ENCODE assay signal across 13 cellular contexts in the genomic region with DNA sequence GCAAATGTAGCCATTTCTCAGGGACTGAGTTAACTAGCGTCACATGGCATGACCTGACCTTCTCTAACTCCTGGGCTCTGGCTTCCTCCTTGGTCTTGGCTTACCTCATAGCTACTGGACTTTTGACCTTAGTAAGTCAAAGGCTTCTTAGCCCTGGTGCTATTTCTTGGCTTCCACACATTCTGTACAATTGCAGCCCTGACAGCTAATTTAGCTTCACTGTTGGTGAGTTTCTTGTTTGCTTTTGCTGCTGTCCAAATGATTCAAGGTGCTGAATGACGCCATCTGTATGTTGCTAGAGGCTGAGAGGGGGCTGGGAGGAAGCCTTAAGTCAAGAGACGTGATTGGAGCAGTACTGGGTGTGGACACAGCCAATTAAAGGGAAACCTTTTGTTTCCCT.
DNase-seq lines count a peak whose midpoint lies in the region; ATAC-seq, FAIRE-seq and TF ChIP-seq lines count a peak whose summit lies in the region.
"Had no signal": no experiment of that assay in that cellular context is flagged by ENCODE, and none has a peak within 500 bp of the region (broad histone marks: within the 10 kb centered on the region; RNA-seq: fewer than 3 reads in every experiment).

No MANE protein-coding gene starts in this region.

- no peaks in the 10 kb centered on the region for H3K9me3 Mint-ChIP-seq in nephron progenitor cell
- H3K9me3 Mint-ChIP-seq: nephron had no signal

- H3K27me3 Mint-ChIP-seq in nephron progenitor cell (ENCODE audit: low read depth, poor library complexity): no peaks in the 10 kb centered on the region

- no peaks in the 10 kb centered on the region for H3K36me3 ChIP-seq in HEK293 (ENCODE audit: control insufficient read depth in 2 of 2, insufficient read depth in 1 of 2, low read length in 2 of 2)
- H3K36me3 ChIP-seq: stomach had no signal

- H3K4me3 Mint-ChIP-seq in nephron progenitor cell: no peak overlapping the region
- H3K4me3 Mint-ChIP-seq: nephron had no signal

- no peak for TF ChIP-seq POLR2A in GM12891 (IDR thresholded peaks at IDR 0.05; ENCODE audit: low read depth, low read length)

- no peaks in the 10 kb centered on the region for H3K36me3 Mint-ChIP-seq in nephron progenitor cell (ENCODE audit: low read depth)

- peak overlapping the region; percentile 10 for H3K27ac Mint-ChIP-seq in nephron progenitor cell

- POLR2A ChIA-PET in HEK293 (lab: Yijun Ruan, JAX): interaction anchor here (0.6 kb wide), 1 partner anchor 198 kb away, joined by 3 read pairs; no protein-coding TSS in a partner anchor

- TF ChIP-seq CTCF in HEK293 (tag by site-specific recombination; IDR thresholded peaks at IDR 0.05) (no peak), choroid plexus epithelial cell (conservative IDR thresholded peaks at IDR 0.05; ENCODE audit: low read depth, low read length) (no peak), nephron progenitor cell (IDR thresholded peaks at IDR 0.05) (no peak)

- DNase-seq in NCI-H2196 treated with DMSO at 0.1 percent for 48 hours (lab: John Stamatoyannopoulos, UW; ENCODE audit: unreplicated experiment) (peak; percentile 50), choroid plexus epithelial cell (ENCODE audit: low read depth) (peak; percentile 74), nephron progenitor cell (peak; percentile 18), GM12891 (ENCODE audit: insufficient read length, low spot score) (no peak), T-helper 2 cell (no peak)
- DNase-seq in effector CD8-positive, alpha-beta T cell (lab: John Stamatoyannopoulos, UW): no peak
- DNase-seq: hippocampal formation; stimulated activated CD4-positive, alpha-beta T cell treated with anti-CD3 and anti-CD28 coated beads, Interleukin-1b, Interleukin-23, amount 100 ng/mL, for 48 hours; stomach had no signal

- CTCF ChIA-PET in HEK293 (lab: Yijun Ruan, JAX): no interaction called here

- no peak overlapping the region for H3K27ac ChIP-seq in HEK293 (ENCODE audit: extremely low read depth, low read depth, low read length)
- H3K27ac ChIP-seq: KMS-11, stomach had no signal

- peaks cover 13% of the 10 kb centered on the region for H3K4me1 ChIP-seq in HEK293 (ENCODE audit: control insufficient read depth, insufficient read depth, low read length)

- no peak for ATAC-seq in HG03457 (IDR thresholded peaks at IDR 0.05; ENCODE audit: unreplicated experiment)

- no peak for FAIRE-seq in GM12891 (lab: Jason Lieb, UNC)

- H3K4me3 ChIP-seq in HEK293 (ENCODE audit: low read depth, low read length) (no peak overlapping the region), choroid plexus epithelial cell (ENCODE audit: low read depth, low read length) (no peak overlapping the region)
- H3K4me3 ChIP-seq: stomach had no signal

- H3K4me1 Mint-ChIP-seq in nephron progenitor cell: peaks cover 30% of the 10 kb centered on the region

- no peaks in the 10 kb centered on the region for H3K9me3 ChIP-seq in HEK293 (ENCODE audit: control insufficient read depth, insufficient read depth, low read depth, low read length)
- H3K9me3 ChIP-seq: stomach had no signal

TF ChIP-seq in HEK293, 187 proteins besides CTCF, POLR2A, EP300 and RAD21 (continues in another document):
- TF ChIP-seq, protein P1, sequence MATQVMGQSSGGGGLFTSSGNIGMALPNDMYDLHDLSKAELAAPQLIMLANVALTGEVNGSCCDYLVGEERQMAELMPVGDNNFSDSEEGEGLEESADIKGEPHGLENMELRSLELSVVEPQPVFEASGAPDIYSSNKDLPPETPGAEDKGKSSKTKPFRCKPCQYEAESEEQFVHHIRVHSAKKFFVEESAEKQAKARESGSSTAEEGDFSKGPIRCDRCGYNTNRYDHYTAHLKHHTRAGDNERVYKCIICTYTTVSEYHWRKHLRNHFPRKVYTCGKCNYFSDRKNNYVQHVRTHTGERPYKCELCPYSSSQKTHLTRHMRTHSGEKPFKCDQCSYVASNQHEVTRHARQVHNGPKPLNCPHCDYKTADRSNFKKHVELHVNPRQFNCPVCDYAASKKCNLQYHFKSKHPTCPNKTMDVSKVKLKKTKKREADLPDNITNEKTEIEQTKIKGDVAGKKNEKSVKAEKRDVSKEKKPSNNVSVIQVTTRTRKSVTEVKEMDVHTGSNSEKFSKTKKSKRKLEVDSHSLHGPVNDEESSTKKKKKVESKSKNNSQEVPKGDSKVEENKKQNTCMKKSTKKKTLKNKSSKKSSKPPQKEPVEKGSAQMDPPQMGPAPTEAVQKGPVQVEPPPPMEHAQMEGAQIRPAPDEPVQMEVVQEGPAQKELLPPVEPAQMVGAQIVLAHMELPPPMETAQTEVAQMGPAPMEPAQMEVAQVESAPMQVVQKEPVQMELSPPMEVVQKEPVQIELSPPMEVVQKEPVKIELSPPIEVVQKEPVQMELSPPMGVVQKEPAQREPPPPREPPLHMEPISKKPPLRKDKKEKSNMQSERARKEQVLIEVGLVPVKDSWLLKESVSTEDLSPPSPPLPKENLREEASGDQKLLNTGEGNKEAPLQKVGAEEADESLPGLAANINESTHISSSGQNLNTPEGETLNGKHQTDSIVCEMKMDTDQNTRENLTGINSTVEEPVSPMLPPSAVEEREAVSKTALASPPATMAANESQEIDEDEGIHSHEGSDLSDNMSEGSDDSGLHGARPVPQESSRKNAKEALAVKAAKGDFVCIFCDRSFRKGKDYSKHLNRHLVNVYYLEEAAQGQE (tag by site-specific recombination; IDR thresholded peaks at IDR 0.05): peak; percentile 99
- TF ChIP-seq ZNF48 (tag by site-specific recombination; IDR thresholded peaks at IDR 0.05) (no peak), OSR2 (tag by site-specific recombination; IDR thresholded peaks at IDR 0.05) (0 out of 2 replicates have a peak, but pooled peaks have one; percentile 23), ZNF549 (tag by site-specific recombination; IDR thresholded peaks at IDR 0.05) (peak; percentile 82), ZNF544 (tag by site-specific recombination; IDR thresholded peaks at IDR 0.05) (no peak), GLIS2 (tag by site-specific recombination; IDR thresholded peaks at IDR 0.05) (no peak), ATF2 (tag by site-specific recombination; IDR thresholded peaks at IDR 0.05; ENCODE audit: low read depth) (peak; percentile 45), YY1 (tag by site-specific recombination; IDR thresholded peaks at IDR 0.05) (no peak)

TF ChIP-seq in GM12891, 5 proteins besides CTCF, POLR2A, EP300 and RAD21:
- TF ChIP-seq POU2F2 (IDR thresholded peaks at IDR 0.05; ENCODE audit: low read depth, low read length) (no peak), SPI1 (IDR thresholded peaks at IDR 0.05; ENCODE audit: low read depth, low read length) (no peak), POLR2AphosphoS5 (IDR thresholded peaks at IDR 0.05; ENCODE audit: low read depth, low read length) (no peak), PAX5 (IDR thresholded peaks at IDR 0.05; ENCODE audit: insufficient read depth, low read length, severe bottlenecking) (no peak), TAF1 (IDR thresholded peaks at IDR 0.05; ENCODE audit: low read depth, low read length) (no peak)

Comparison
In these comparisons a context has a peak if more than half of its experiments do, and no peak if none do; other contexts are left out.
1. DNase-seq: peak in NCI-H2196 treated with DMSO at 0.1 percent for 48 hours (single experiment), choroid plexus epithelial cell (single experiment) and nephron progenitor cell (single experiment); none in GM12891 (single experiment), T-helper 2 cell (0 of 5) and effector CD8-positive, alpha-beta T cell (single experiment).